15 cellular contexts compared by ENCODE assay signal in the genomic region with DNA sequence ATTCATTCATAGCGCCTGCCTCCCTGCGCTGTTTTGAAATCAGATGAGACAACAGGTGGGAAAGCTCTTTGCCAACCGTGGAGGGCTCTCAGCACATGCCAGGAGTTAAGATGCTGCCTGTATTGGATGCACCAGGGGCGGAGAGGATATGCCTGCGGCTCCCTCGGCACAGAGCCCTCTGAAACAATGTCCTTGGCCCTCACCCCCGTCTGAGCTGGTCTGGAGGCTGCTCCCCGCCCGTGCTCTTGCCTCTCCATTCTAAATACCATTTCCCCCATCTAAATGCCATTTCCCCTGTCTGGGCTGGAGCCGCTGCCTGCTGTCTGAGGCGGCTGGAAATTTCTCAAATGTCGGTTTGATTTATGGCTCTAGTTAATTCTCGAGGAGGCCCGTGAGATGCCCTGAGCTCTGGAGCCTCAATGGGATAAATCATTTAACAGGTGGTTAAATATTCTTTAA. TPM values are rescaled to one million over a fixed set of nuclear protein-coding genes. Genes with fewer than 3 reads are reported as not detected.
DNase-seq lines count a peak whose midpoint lies in the region; ATAC-seq and TF ChIP-seq lines count a peak whose summit lies in the region.
"Had no signal": no experiment of that assay in that cellular context is flagged by ENCODE, and none has a peak within 500 bp of the region (broad histone marks: within the 10 kb centered on the region; RNA-seq: fewer than 3 reads in every experiment).

No MANE protein-coding gene starts in this region.

- no peaks in the 10 kb centered on the region for H3K9me3 Mint-ChIP-seq in endothelial cell (ENCODE audit: unreplicated experiment)
- no peaks in the 10 kb centered on the region for H3K9me3 Mint-ChIP-seq in chondrocyte (ENCODE audit: low read depth)
- H3K9me3 Mint-ChIP-seq: activated B cell treated with CpG ODN at 0.5 μM for 24 hours; stimulated activated naive CD8-positive, alpha-beta T cell treated with anti-CD3 and anti-CD28 coated beads, Interleukin-15, amount 100 ng/mL, for 72 hours had no signal

- no peak overlapping the region for H3K27ac ChIP-seq in right atrium auricular region
- H3K27ac ChIP-seq: foreskin keratinocyte, HL-60 had no signal

- DNase-seq in A172 (ENCODE audit: low spot score) (peak; percentile 25), GM03348 (ENCODE audit: low spot score) (peak; percentile 55), NCI-H2227 (lab: John Stamatoyannopoulos, UW; ENCODE audit: unreplicated experiment) (peak; percentile 83), endothelial cell (ENCODE audit: low spot score) (no peak), chondrocyte (ENCODE audit: low spot score) (no peak), right atrium auricular region (ENCODE audit: low spot score) (no peak)
- DNase-seq: activated B cell treated with CpG ODN at 0.5 μM for 24 hours; activated T-cell treated with anti-CD3 and anti-CD28 coated beads for 4 hours; foreskin keratinocyte; Kasumi-1; stimulated activated naive CD8-positive, alpha-beta T cell treated with anti-CD3 and anti-CD28 coated beads, Interleukin-15, amount 100 ng/mL, for 72 hours had no signal

- no peaks in the 10 kb centered on the region for H3K4me1 ChIP-seq in right atrium auricular region
- H3K4me1 ChIP-seq: foreskin keratinocyte had no signal

- H3K27ac Mint-ChIP-seq in endothelial cell (ENCODE audit: unreplicated experiment) (peak overlapping the region; percentile 10), chondrocyte (ENCODE audit: unreplicated experiment) (no peak overlapping the region)
- H3K27ac Mint-ChIP-seq: activated B cell treated with CpG ODN at 0.5 μM for 24 hours had no signal

- H3K27me3 ChIP-seq in right atrium auricular region: no peaks in the 10 kb centered on the region

- H3K4me3 ChIP-seq in right atrium auricular region: no peak overlapping the region

- no peaks in the 10 kb centered on the region for H3K36me3 ChIP-seq in right atrium auricular region

- H3K36me3 Mint-ChIP-seq in endothelial cell (ENCODE audit: low read depth, unreplicated experiment) (no peaks in the 10 kb centered on the region), chondrocyte (ENCODE audit: low read depth) (peaks cover 2% of the 10 kb centered on the region)

- H3K4me1 Mint-ChIP-seq in endothelial cell (ENCODE audit: unreplicated experiment) (peaks cover 24% of the 10 kb centered on the region), chondrocyte (ENCODE audit: low read depth) (no peaks in the 10 kb centered on the region)

- no peaks in the 10 kb centered on the region for H3K9me3 ChIP-seq in right atrium auricular region

- ATAC-seq in GM19467 (IDR thresholded peaks at IDR 0.05; ENCODE audit: unreplicated experiment) (no peak), HG03521 (IDR thresholded peaks at IDR 0.05; ENCODE audit: unreplicated experiment) (no peak)
- ATAC-seq: foreskin keratinocyte; sciatic nerve; stimulated activated naive CD8-positive, alpha-beta T cell treated with anti-CD3 and anti-CD28 coated beads, Interleukin-15, amount 100 ng/mL, for 72 hours had no signal

- TF ChIP-seq CTCF in endothelial cell (IDR thresholded peaks at IDR 0.05; ENCODE audit: unreplicated experiment) (no peak), chondrocyte (IDR thresholded peaks at IDR 0.05) (no peak), right atrium auricular region (IDR thresholded peaks at IDR 0.05) (no peak)

- H3K27me3 Mint-ChIP-seq in endothelial cell (ENCODE audit: unreplicated experiment) (no peaks in the 10 kb centered on the region), chondrocyte (ENCODE audit: low read depth) (peaks cover 8% of the 10 kb centered on the region)

- no peak overlapping the region for H3K4me3 Mint-ChIP-seq in endothelial cell (ENCODE audit: unreplicated experiment)
- H3K4me3 Mint-ChIP-seq in chondrocyte (ENCODE audit: unreplicated experiment): no peak overlapping the region
- H3K4me3 Mint-ChIP-seq: activated B cell treated with CpG ODN at 0.5 μM for 24 hours; stimulated activated naive CD8-positive, alpha-beta T cell treated with anti-CD3 and anti-CD28 coated beads, Interleukin-15, amount 100 ng/mL, for 72 hours had no signal

RNA-seq across cellular contexts. Expression of gene MLN, which starts 50.8 kb away (rescaled TPM):
- not detected in 2 replicates for total RNA-seq in A172 (2014; rRNA removed; shearing (Covaris generic))
- total RNA-seq in endothelial cell (ENCODE audit: unreplicated experiment): not detected
- not detected in 3 replicates for total RNA-seq in chondrocyte
- not detected for total RNA-seq in right atrium auricular region
- total RNA-seq: activated B cell treated with CpG ODN at 0.5 μM for 24 hours, foreskin keratinocyte, sciatic nerve had no signal

Comparison
In these comparisons a context has a peak if more than half of its experiments do, and no peak if none do; other contexts are left out.
1. DNase-seq: peak in A172 (single experiment), GM03348 (single experiment) and NCI-H2227 (single experiment); none in endothelial cell (single experiment), chondrocyte (single experiment) and right atrium auricular region (single experiment).